Comparison of ENCODE assay signal across 13 cellular contexts in the genomic region with DNA sequence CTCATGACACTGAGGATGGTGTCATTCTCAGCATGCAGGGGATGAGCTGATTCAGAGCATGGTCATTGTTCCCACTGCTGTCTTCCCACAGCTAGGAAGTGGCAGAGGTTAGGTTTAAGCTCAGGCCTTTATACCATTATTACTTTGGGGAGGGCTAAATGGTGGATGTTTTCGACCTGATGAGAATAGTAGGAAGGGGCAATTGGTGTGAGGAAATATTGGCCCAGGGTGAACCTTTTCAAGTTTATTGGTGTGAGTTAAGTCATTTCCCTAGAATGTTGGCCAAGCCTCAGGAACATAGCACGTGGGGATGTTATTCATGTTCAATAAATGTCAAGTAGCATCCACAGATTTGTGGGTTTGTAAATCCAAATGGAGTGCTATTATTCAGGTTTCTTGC. TPM values are rescaled to one million over a fixed set of nuclear protein-coding genes. Genes with fewer than 3 reads are reported as not detected.
DNase-seq lines count a peak whose midpoint lies in the region; ATAC-seq, FAIRE-seq and TF ChIP-seq lines count a peak whose summit lies in the region.
"Had no signal": no experiment of that assay in that cellular context is flagged by ENCODE, and none has a peak within 500 bp of the region (broad histone marks: within the 10 kb centered on the region; RNA-seq: fewer than 3 reads in every experiment).

No MANE protein-coding gene starts in this region.

- no peak overlapping the region for H2BK12ac ChIP-seq in neuronal stem cell (ENCODE audit: low read length)

- H3K4me1 ChIP-seq in osteoblast (ENCODE audit: insufficient read depth, low read length) (peaks cover 61% of the 10 kb centered on the region), neuronal stem cell (ENCODE audit: control insufficient read depth in 2 of 2, insufficient read depth in 1 of 2, low read depth in 1 of 2, low read length in 2 of 2) (peaks cover 3 to 17% of the 10 kb centered on the region in 2 donors), neural progenitor cell (peaks cover 14% of the 10 kb centered on the region)

- no peaks in the 10 kb centered on the region for H3K27me3 ChIP-seq in osteoblast (ENCODE audit: insufficient read depth, low read length)
- H3K27me3 ChIP-seq in neuronal stem cell (ENCODE audit: control insufficient read depth in 3 of 3, insufficient read depth in 3 of 3, low read depth in 1 of 3, low read length in 3 of 3) = no peaks in the 10 kb centered on the region
- H3K27me3 ChIP-seq in neural progenitor cell = no peaks in the 10 kb centered on the region
- H3K27me3 ChIP-seq: SJCRH30 had no signal

- no peaks in the 10 kb centered on the region for H3K36me3 Mint-ChIP-seq in neural progenitor cell

- H3K36me3 ChIP-seq in osteoblast (ENCODE audit: insufficient read depth, low read length) = no peaks in the 10 kb centered on the region
- H3K36me3 ChIP-seq in neuronal stem cell (replicated peaks in 1 of 2; ENCODE audit: control insufficient read depth in 2 of 2, insufficient read depth in 2 of 2, low read length in 2 of 2) = no peaks in the 10 kb centered on the region
- H3K36me3 ChIP-seq in neural progenitor cell = no peaks in the 10 kb centered on the region
- H3K36me3 ChIP-seq: lower lobe of right lung, SJCRH30 had no signal

- no peak overlapping the region for H3K4me3 Mint-ChIP-seq in neural progenitor cell

- no peak for ATAC-seq in HG03025 (IDR thresholded peaks at IDR 0.05; ENCODE audit: low FRiP score, unreplicated experiment)

- H3F3A ChIP-seq in neural progenitor cell (ENCODE audit: low read depth) = no peaks in the 10 kb centered on the region

- H3K4me3 ChIP-seq in osteoblast (ENCODE audit: insufficient read depth, low read length) (no peak overlapping the region), neuronal stem cell (ENCODE audit: low read length in 2 of 2) (no peak overlapping the region), neural progenitor cell (no peak overlapping the region)
- H3K4me3 ChIP-seq: lower lobe of right lung, SJCRH30 had no signal

- peaks cover 37% of the 10 kb centered on the region for H3K4me1 Mint-ChIP-seq in neural progenitor cell

- peak; percentile 26 for FAIRE-seq in HTR-8/SVneo (lab: Jason Lieb, UNC)

- DNase-seq in ACHN (peak; percentile 37), HTR-8/SVneo (ENCODE audit: insufficient read length, low spot score) (no peak), dermis microvascular lymphatic vessel endothelial cell (ENCODE audit: low read depth in 2 of 2) (peak; percentile 97 to 99), osteoblast (ENCODE audit: insufficient read length, low spot score, missing footprints) (no peak), neuronal stem cell (ENCODE audit: low spot score) (no peak), NOMO-1 (lab: John Stamatoyannopoulos, UW; ENCODE audit: unreplicated experiment in 2 of 2) (no peak), neural progenitor cell (ENCODE audit: low spot score) (no peak)
- DNase-seq: cerebellar nuclear complex, KBM-7, lower lobe of right lung, NCI-H1930, SJCRH30 had no signal

- in situ Hi-C loops in ACHN (cut with HindIII; ENCODE audit: low pct_ligation_motif_present, low pct_unique_long_range_greater_than_20kb, low sequenced_read_pairs) = no loop called here

- H3K79me2 ChIP-seq in osteoblast (ENCODE audit: insufficient read depth, low read length) (no peaks in the 10 kb centered on the region), neural progenitor cell (ENCODE audit: low read depth) (no peaks in the 10 kb centered on the region)

- H3K9ac ChIP-seq in neuronal stem cell (ENCODE audit: low read depth, low read length, poor library complexity) = no peak overlapping the region
- no peak overlapping the region for H3K9ac ChIP-seq in neural progenitor cell

- H3K4me2 ChIP-seq in osteoblast (ENCODE audit: insufficient read depth, low read length) (peak overlapping the region; percentile 74), neuronal stem cell (ENCODE audit: insufficient read depth, low read length, poor library complexity, severe bottlenecking) (no peak overlapping the region), neural progenitor cell (no peak overlapping the region)

- H2AFZ ChIP-seq in osteoblast (ENCODE audit: low read length) (no peak overlapping the region), neuronal stem cell (ENCODE audit: low read length) (no peak overlapping the region), neural progenitor cell (replicated peaks) (no peak overlapping the region)

- no peak overlapping the region for H2BK5ac ChIP-seq in neuronal stem cell (ENCODE audit: low read length)

- H3K27ac ChIP-seq in osteoblast (ENCODE audit: low read depth, low read length) (peak overlapping the region; percentile 80), neuronal stem cell (replicated peaks; ENCODE audit: low read length) (no peak overlapping the region), neural progenitor cell (no peak overlapping the region)
- H3K27ac ChIP-seq: lower lobe of right lung, SJCRH30 had no signal

- H4K8ac ChIP-seq in neuronal stem cell (ENCODE audit: low read depth, low read length) = no peak overlapping the region

- H3K14ac ChIP-seq in neuronal stem cell (ENCODE audit: low read length) = no peak overlapping the region

- H3K9me3 Mint-ChIP-seq in neural progenitor cell = no peaks in the 10 kb centered on the region

- no peak overlapping the region for H3K4ac ChIP-seq in neuronal stem cell (ENCODE audit: low read length)

- H4K20me1 ChIP-seq in osteoblast (ENCODE audit: insufficient read depth, low read length) = no peaks in the 10 kb centered on the region
- no peaks in the 10 kb centered on the region for H4K20me1 ChIP-seq in neural progenitor cell (ENCODE audit: low read depth)

- no peak overlapping the region for H3K18ac ChIP-seq in neuronal stem cell (ENCODE audit: low read length)

- H3K23ac ChIP-seq in neuronal stem cell (ENCODE audit: low read depth, low read length, poor library complexity) = no peak overlapping the region

- H3K27ac Mint-ChIP-seq in neural progenitor cell = no peak overlapping the region

- H4K91ac ChIP-seq in neuronal stem cell (ENCODE audit: low read depth, low read length, poor library complexity) = no peak overlapping the region

- H2BK120ac ChIP-seq in neuronal stem cell (ENCODE audit: low read depth, low read length) = no peak overlapping the region

- TF ChIP-seq CTCF in osteoblast (IDR thresholded peaks at IDR 0.05; ENCODE audit: extremely low read depth, low read depth, low read length) = no peak
- TF ChIP-seq CTCF in neural progenitor cell (IDR thresholded peaks at IDR 0.05) = no peak

- WGBS in neuronal stem cell (ENCODE audit: extremely low coverage in 2 of 2, insufficient read length in 2 of 2, insufficient replicate concordance in 1 of 2), 2 donors = no CpG with 5 or more reads among the region's 2 CpGs

- no peak overlapping the region for H2AK5ac ChIP-seq in neuronal stem cell (ENCODE audit: low read depth, low read length)

- H3K79me1 ChIP-seq in neuronal stem cell (ENCODE audit: low read depth, low read length) = no peaks in the 10 kb centered on the region

- H3K9me3 ChIP-seq in osteoblast (ENCODE audit: low read depth, low read length) (no peaks in the 10 kb centered on the region), neuronal stem cell (replicated peaks in 1 of 2; ENCODE audit: control insufficient read depth in 2 of 2, insufficient read depth in 1 of 2, low read depth in 1 of 2, low read length in 2 of 2) (no peaks in the 10 kb centered on the region), neural progenitor cell (ENCODE audit: low read depth) (no peaks in the 10 kb centered on the region)
- H3K9me3 ChIP-seq: lower lobe of right lung, SJCRH30 had no signal

- H3K27me3 Mint-ChIP-seq in neural progenitor cell (ENCODE audit: insufficient read depth, low read depth) = peaks cover 3% of the 10 kb centered on the region

- H2BK15ac ChIP-seq in neuronal stem cell (ENCODE audit: low read length) = no peak overlapping the region

RNA-seq across cellular contexts. Expression of a gene that starts 59.6 kb away (rescaled TPM):
- total RNA-seq in dermis microvascular lymphatic vessel endothelial cell = 25.2 and 36.2 TPM in 2 replicates
- total RNA-seq in osteoblast = 6.2 and 7.6 TPM in 2 replicates
- 6.2 TPM for polyA plus RNA-seq in neuronal stem cell (2013, experiment 1 of 2)
- polyA plus RNA-seq in neuronal stem cell (2013, experiment 2 of 2) = 5.7 TPM
- total RNA-seq in neural progenitor cell (ENCODE audit: low replicate concordance) = 7.0 and 14.5 TPM in 2 replicates

Comparison
In these comparisons a context has a peak if more than half of its experiments do, and no peak if none do; other contexts are left out.
1. DNase-seq: peak in ACHN (single experiment) and dermis microvascular lymphatic vessel endothelial cell (2 of 2); none in HTR-8/SVneo (single experiment), osteoblast (single experiment), neuronal stem cell (single experiment), NOMO-1 (0 of 2) and neural progenitor cell (single experiment).